Comparison of ENCODE assay signal across 26 cellular contexts in the genomic region with DNA sequence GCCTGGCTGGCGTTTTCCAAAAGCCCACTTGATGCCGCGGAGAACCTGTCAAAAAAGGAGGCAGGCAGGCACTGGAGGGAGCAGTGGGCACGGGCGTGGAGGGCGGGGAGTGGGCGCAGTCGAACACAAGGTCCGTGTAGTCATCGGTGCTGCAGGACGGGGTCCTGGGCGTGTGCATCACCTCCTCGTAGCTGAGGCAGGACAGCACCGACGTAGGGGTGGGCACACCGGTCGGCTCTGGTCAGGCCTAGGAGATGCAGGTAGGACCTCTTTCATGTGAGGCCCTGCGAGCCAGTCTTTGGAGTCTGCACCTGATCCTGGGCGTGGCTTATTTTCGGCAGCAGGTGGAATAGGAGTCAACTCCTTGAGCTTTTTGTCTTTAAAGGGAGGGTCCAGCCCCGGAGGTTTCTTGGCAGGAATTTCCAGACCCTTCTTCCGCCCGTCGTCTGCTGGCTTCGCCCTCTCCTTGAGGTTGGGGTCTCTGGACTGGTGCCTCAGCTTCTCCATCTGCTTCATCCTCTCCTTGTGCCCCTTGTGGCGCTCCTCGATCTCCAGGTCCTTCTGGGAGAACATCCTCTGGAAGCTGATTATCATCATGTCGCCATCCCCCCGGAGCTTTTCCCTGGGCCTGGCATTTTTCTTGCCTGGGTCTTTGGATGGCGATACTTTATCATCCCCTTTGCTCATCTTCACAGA.
"Had no signal": no experiment of that assay in that cellular context is flagged by ENCODE, and none has a peak within 500 bp of the region (broad histone marks: within the 10 kb centered on the region; RNA-seq: fewer than 3 reads in every experiment).

No MANE protein-coding gene starts in this region.

- H3K9me3 ChIP-seq: adrenal gland had no signal

- H3K4me3 ChIP-seq: adrenal gland, breast epithelium, K562, Peyer's patch had no signal

- H3K27ac Mint-ChIP-seq: activated naive CD8-positive, alpha-beta T cell treated with anti-CD3 and anti-CD28 coated beads, Interleukin-2, amount 10 ng/mL, durations not matched to agents 7 days and 5 days; activated T-helper 17 cell treated with anti-CD3 and anti-CD28 coated beads, Interleukin-2, amount 50 U/mL, for 72 hours; T-helper 17 cell; WTC11 had no signal

- H3K27me3 Mint-ChIP-seq: activated naive CD8-positive, alpha-beta T cell treated with anti-CD3 and anti-CD28 coated beads, Interleukin-2, amount 10 ng/mL, durations not matched to agents 7 days and 5 days; activated T-helper 17 cell treated with anti-CD3 and anti-CD28 coated beads, Interleukin-2, amount 50 U/mL, for 72 hours; T-helper 17 cell had no signal

- ATAC-seq: activated T-helper 17 cell treated with anti-CD3 and anti-CD28 coated beads, Interleukin-2, amount 50 U/mL, for 72 hours; K562; T-helper 17 cell; WTC11 had no signal

- H3K4me1 Mint-ChIP-seq: activated naive CD8-positive, alpha-beta T cell treated with anti-CD3 and anti-CD28 coated beads, Interleukin-2, amount 10 ng/mL, durations not matched to agents 7 days and 5 days; activated T-helper 17 cell treated with anti-CD3 and anti-CD28 coated beads, Interleukin-2, amount 50 U/mL, for 72 hours; T-helper 17 cell; WTC11 had no signal

- H3K27ac ChIP-seq: adrenal gland, breast epithelium, Peyer's patch, RWPE1 had no signal

- H3K4me3 Mint-ChIP-seq: activated naive CD8-positive, alpha-beta T cell treated with anti-CD3 and anti-CD28 coated beads, Interleukin-2, amount 10 ng/mL, durations not matched to agents 7 days and 5 days; activated T-helper 17 cell treated with anti-CD3 and anti-CD28 coated beads, Interleukin-2, amount 50 U/mL, for 72 hours; T-helper 17 cell; WTC11 had no signal

- DNase-seq: activated CD4-positive, alpha-beta T cell treated with anti-CD3 and anti-CD28 coated beads for 48 hours; activated CD4-positive, alpha-beta T cell treated with anti-CD3 and anti-CD28 coated beads, Interleukin-2, amount 50 U/mL, for 48 hours; activated CD4-positive, CD25-positive, alpha-beta regulatory T cell treated with anti-CD3 and anti-CD28 coated beads, Interleukin-2, amount 50 U/mL, for 72 hours; activated naive CD4-positive, alpha-beta T cell treated with anti-CD3 and anti-CD28 coated beads, Interleukin-2, amount 50 U/mL, for 16 hours; activated naive CD8-positive, alpha-beta T cell treated with anti-CD3 and anti-CD28 coated beads, Interleukin-2, amount 10 ng/mL, durations not matched to agents 7 days and 5 days; activated T-cell treated with anti-CD3 and anti-CD28 coated beads for 4 hours; activated T-cell treated with anti-CD3 and anti-CD28 coated beads, Interleukin-2, amount 50 U/mL, for 48 hours; adrenal gland; anterior cingulate cortex; central memory CD4-positive, alpha-beta T cell; Karpas-422; MM.1S; NCI-H1105 treated with DMSO at 0.1 percent for 48 hours; NCI-H1436 treated with DMSO at 0.1 percent for 48 hours; NCI-H187; NCI-H2081; NCI-H524; SIG-M5; T-helper 17 cell; T-helper 9 cell had no signal

- H3K36me3 ChIP-seq: adrenal gland, breast epithelium, Peyer's patch had no signal

- H3K4me1 ChIP-seq: adrenal gland, breast epithelium, Peyer's patch had no signal

- H3K27me3 ChIP-seq: adrenal gland, breast epithelium, Peyer's patch had no signal

- H3K36me3 Mint-ChIP-seq: activated naive CD8-positive, alpha-beta T cell treated with anti-CD3 and anti-CD28 coated beads, Interleukin-2, amount 10 ng/mL, durations not matched to agents 7 days and 5 days had no signal
